ENCODE assay signal across 1 cellular context in genomic region chr17:30921544-30922196, GRCh38.
A peak's percentile ranks its signal among the peaks of the same experiment; 100 is the strongest.
TF ChIP-seq lines count a peak whose summit lies in the region.

Gene ADAP2, plus strand, starts transcription at chr17:30921945. Its CDS starts 70 bp downstream, at chr17:30922015.

TF ChIP-seq in HepG2, 621 proteins besides CTCF, POLR2A, EP300 and RAD21 (continued from another document):
- TF ChIP-seq PAX8 (CRISPR knock-in tag; IDR thresholded peaks at IDR 0.05; ENCODE audit: borderline replicate concordance): 0 out of 2 replicates have a peak, but pooled peaks have one; percentile 61
- no peak for TF ChIP-seq ZC3H4 (CRISPR knock-in tag; IDR thresholded peaks at IDR 0.05; ENCODE audit: borderline replicate concordance)
- TF ChIP-seq, protein P1, sequence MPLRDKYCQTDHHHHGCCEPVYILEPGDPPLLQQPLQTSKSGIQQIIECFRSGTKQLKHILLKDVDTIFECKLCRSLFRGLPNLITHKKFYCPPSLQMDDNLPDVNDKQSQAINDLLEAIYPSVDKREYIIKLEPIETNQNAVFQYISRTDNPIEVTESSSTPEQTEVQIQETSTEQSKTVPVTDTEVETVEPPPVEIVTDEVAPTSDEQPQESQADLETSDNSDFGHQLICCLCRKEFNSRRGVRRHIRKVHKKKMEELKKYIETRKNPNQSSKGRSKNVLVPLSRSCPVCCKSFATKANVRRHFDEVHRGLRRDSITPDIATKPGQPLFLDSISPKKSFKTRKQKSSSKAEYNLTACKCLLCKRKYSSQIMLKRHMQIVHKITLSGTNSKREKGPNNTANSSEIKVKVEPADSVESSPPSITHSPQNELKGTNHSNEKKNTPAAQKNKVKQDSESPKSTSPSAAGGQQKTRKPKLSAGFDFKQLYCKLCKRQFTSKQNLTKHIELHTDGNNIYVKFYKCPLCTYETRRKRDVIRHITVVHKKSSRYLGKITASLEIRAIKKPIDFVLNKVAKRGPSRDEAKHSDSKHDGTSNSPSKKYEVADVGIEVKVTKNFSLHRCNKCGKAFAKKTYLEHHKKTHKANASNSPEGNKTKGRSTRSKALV (CRISPR knock-in tag; IDR thresholded peaks at IDR 0.05): peak; percentile 75; the same call in 1 of the 2 replicates
- peak; percentile 30; the same call in 1 of the 2 replicates for TF ChIP-seq HOXA3 (CRISPR knock-in tag; IDR thresholded peaks at IDR 0.05)
- TF ChIP-seq ZNF777 (CRISPR knock-in tag; IDR thresholded peaks at IDR 0.05): peak; percentile 84
- TF ChIP-seq MAX (IDR thresholded peaks at IDR 0.05): peak; percentile 25; the same call in 1 of the 2 replicates
- TF ChIP-seq MATR3 (CRISPR knock-in tag; IDR thresholded peaks at IDR 0.05): no peak
- no peak for TF ChIP-seq KLF12 (CRISPR knock-in tag; IDR thresholded peaks at IDR 0.05; ENCODE audit: borderline replicate concordance)
- no peak for TF ChIP-seq ZNF160 (CRISPR knock-in tag; IDR thresholded peaks at IDR 0.05)
- TF ChIP-seq, protein P2, sequence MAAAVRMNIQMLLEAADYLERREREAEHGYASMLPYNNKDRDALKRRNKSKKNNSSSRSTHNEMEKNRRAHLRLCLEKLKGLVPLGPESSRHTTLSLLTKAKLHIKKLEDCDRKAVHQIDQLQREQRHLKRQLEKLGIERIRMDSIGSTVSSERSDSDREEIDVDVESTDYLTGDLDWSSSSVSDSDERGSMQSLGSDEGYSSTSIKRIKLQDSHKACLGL (CRISPR knock-in tag; IDR thresholded peaks at IDR 0.05): 0 out of 2 replicates have a peak, but pooled peaks have one; percentile 7
- TF ChIP-seq, protein P3, sequence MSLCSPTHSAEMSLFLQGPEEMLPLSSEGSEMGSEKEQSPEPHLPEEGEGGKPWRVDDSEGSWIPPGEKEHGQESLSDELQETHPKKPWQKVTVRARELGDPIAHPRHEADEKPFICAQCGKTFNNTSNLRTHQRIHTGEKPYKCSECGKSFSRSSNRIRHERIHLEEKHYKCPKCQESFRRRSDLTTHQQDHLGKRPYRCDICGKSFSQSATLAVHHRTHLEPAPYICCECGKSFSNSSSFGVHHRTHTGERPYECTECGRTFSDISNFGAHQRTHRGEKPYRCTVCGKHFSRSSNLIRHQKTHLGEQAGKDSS (CRISPR knock-in tag; IDR thresholded peaks at IDR 0.05; ENCODE audit: borderline replicate concordance, low read depth): peak; percentile 85; the same call in 1 of the 2 replicates
- TF ChIP-seq TGIF2 (CRISPR knock-in tag; IDR thresholded peaks at IDR 0.05): no peak
- TF ChIP-seq ZFY (CRISPR knock-in tag; IDR thresholded peaks at IDR 0.05): peak; percentile 70
- peak; percentile 45; the same call in 1 of the 2 replicates for TF ChIP-seq GABPB1 (CRISPR knock-in tag; IDR thresholded peaks at IDR 0.05)
- TF ChIP-seq ZNF556 (CRISPR knock-in tag; IDR thresholded peaks at IDR 0.05; ENCODE audit: borderline replicate concordance): 0 out of 2 replicates have a peak, but pooled peaks have one; percentile 61
- TF ChIP-seq ZNF232 (CRISPR knock-in tag; IDR thresholded peaks at IDR 0.05; ENCODE audit: borderline replicate concordance): no peak
- TF ChIP-seq, protein P4, sequence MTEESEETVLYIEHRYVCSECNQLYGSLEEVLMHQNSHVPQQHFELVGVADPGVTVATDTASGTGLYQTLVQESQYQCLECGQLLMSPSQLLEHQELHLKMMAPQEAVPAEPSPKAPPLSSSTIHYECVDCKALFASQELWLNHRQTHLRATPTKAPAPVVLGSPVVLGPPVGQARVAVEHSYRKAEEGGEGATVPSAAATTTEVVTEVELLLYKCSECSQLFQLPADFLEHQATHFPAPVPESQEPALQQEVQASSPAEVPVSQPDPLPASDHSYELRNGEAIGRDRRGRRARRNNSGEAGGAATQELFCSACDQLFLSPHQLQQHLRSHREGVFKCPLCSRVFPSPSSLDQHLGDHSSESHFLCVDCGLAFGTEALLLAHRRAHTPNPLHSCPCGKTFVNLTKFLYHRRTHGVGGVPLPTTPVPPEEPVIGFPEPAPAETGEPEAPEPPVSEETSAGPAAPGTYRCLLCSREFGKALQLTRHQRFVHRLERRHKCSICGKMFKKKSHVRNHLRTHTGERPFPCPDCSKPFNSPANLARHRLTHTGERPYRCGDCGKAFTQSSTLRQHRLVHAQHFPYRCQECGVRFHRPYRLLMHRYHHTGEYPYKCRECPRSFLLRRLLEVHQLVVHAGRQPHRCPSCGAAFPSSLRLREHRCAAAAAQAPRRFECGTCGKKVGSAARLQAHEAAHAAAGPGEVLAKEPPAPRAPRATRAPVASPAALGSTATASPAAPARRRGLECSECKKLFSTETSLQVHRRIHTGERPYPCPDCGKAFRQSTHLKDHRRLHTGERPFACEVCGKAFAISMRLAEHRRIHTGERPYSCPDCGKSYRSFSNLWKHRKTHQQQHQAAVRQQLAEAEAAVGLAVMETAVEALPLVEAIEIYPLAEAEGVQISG (CRISPR knock-in tag; IDR thresholded peaks at IDR 0.05): 0 out of 2 replicates have a peak, but pooled peaks have one; percentile 28
- no peak for TF ChIP-seq PAF1 (CRISPR knock-in tag; IDR thresholded peaks at IDR 0.05)
- TF ChIP-seq, protein P5, sequence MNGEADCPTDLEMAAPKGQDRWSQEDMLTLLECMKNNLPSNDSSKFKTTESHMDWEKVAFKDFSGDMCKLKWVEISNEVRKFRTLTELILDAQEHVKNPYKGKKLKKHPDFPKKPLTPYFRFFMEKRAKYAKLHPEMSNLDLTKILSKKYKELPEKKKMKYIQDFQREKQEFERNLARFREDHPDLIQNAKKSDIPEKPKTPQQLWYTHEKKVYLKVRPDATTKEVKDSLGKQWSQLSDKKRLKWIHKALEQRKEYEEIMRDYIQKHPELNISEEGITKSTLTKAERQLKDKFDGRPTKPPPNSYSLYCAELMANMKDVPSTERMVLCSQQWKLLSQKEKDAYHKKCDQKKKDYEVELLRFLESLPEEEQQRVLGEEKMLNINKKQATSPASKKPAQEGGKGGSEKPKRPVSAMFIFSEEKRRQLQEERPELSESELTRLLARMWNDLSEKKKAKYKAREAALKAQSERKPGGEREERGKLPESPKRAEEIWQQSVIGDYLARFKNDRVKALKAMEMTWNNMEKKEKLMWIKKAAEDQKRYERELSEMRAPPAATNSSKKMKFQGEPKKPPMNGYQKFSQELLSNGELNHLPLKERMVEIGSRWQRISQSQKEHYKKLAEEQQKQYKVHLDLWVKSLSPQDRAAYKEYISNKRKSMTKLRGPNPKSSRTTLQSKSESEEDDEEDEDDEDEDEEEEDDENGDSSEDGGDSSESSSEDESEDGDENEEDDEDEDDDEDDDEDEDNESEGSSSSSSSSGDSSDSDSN (CRISPR knock-in tag; IDR thresholded peaks at IDR 0.05): peak; percentile 79; the same call in 1 of the 2 replicates
- peak; percentile 64 for TF ChIP-seq ZFX (CRISPR knock-in tag; IDR thresholded peaks at IDR 0.05; ENCODE audit: low read depth)
- peak; percentile 78 for TF ChIP-seq HNRNPLL (IDR thresholded peaks at IDR 0.05; ENCODE audit: low read depth, low read length, poor library complexity, severe bottlenecking)
- TF ChIP-seq PHF8 (CRISPR knock-in tag; IDR thresholded peaks at IDR 0.05): no peak
- TF ChIP-seq, protein P6, sequence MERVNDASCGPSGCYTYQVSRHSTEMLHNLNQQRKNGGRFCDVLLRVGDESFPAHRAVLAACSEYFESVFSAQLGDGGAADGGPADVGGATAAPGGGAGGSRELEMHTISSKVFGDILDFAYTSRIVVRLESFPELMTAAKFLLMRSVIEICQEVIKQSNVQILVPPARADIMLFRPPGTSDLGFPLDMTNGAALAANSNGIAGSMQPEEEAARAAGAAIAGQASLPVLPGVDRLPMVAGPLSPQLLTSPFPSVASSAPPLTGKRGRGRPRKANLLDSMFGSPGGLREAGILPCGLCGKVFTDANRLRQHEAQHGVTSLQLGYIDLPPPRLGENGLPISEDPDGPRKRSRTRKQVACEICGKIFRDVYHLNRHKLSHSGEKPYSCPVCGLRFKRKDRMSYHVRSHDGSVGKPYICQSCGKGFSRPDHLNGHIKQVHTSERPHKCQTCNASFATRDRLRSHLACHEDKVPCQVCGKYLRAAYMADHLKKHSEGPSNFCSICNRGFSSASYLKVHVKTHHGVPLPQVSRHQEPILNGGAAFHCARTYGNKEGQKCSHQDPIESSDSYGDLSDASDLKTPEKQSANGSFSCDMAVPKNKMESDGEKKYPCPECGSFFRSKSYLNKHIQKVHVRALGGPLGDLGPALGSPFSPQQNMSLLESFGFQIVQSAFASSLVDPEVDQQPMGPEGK (CRISPR knock-in tag; IDR thresholded peaks at IDR 0.05): peak; percentile 32; the same call in 1 of the 2 replicates
- peak; percentile 33; the same call in 1 of the 2 replicates for TF ChIP-seq SALL1 (CRISPR knock-in tag; IDR thresholded peaks at IDR 0.05)
- 0 out of 2 replicates have a peak, but pooled peaks have one; percentile 27 for TF ChIP-seq ZNF629 (CRISPR knock-in tag; conservative IDR thresholded peaks at IDR 0.05)
- TF ChIP-seq RBFOX2 (IDR thresholded peaks at IDR 0.05; ENCODE audit: low read depth, low read length): 0 out of 2 replicates have a peak, but pooled peaks have one; percentile 26
- TF ChIP-seq SAP130 (CRISPR knock-in tag; IDR thresholded peaks at IDR 0.05; ENCODE audit: low read depth): peak; percentile 36; the same call in 1 of the 2 replicates
- 0 out of 2 replicates have a peak, but pooled peaks have one; percentile 49 for TF ChIP-seq ZNF567 (CRISPR knock-in tag; IDR thresholded peaks at IDR 0.05; ENCODE audit: borderline replicate concordance)
- TF ChIP-seq SPEN (CRISPR knock-in tag; IDR thresholded peaks at IDR 0.05; ENCODE audit: low read depth): 0 out of 2 replicates have a peak, but pooled peaks have one; percentile 20
- TF ChIP-seq ZNF205 (CRISPR knock-in tag; IDR thresholded peaks at IDR 0.05): no peak
